13 cellular contexts compared by ENCODE assay signal in genomic region chr5:74686962-74687751, GRCh38. TPM values are rescaled to one million over a fixed set of nuclear protein-coding genes. Genes with fewer than 3 reads are reported as not detected.
DNase-seq lines count a peak whose midpoint lies in the region; ATAC-seq, FAIRE-seq and TF ChIP-seq lines count a peak whose summit lies in the region.
"Had no signal": no experiment of that assay in that cellular context is flagged by ENCODE, and none has a peak within 500 bp of the region (broad histone marks: within the 10 kb centered on the region; RNA-seq: fewer than 3 reads in every experiment).

No MANE protein-coding gene starts in this region.

- H3K27ac ChIP-seq in A549 (no peak overlapping the region), gastroesophageal sphincter (peak overlapping the region in 1 of 4 donors; percentile 91), upper lobe of left lung (no peak overlapping the region)

- TF ChIP-seq EP300 in A549 (IDR thresholded peaks at IDR 0.05) (no peak), gastroesophageal sphincter (IDR thresholded peaks at IDR 0.05) (no peak), upper lobe of left lung (IDR thresholded peaks at IDR 0.05) (no peak)

- no peak for DNase-seq in A549 (ENCODE audit: low read depth in 1 of 2, low spot score in 1 of 2)
- DNase-seq in EL: peak; percentile 40
- no peak for DNase-seq in immature natural killer cell
- DNase-seq in NCI-H526 treated with DMSO at 0.1 percent for 48 hours (lab: John Stamatoyannopoulos, UW): no peak
- DNase-seq in upper lobe of left lung: no peak
- DNase-seq: aorta, erythroblast, KG1 had no signal

- peaks cover 4% of the 10 kb centered on the region for H3K36me3 Mint-ChIP-seq in activated naive CD8-positive, alpha-beta T cell
- H3K36me3 Mint-ChIP-seq in immature natural killer cell: peaks cover 4 to 21% (median 9%) of the 10 kb centered on the region in 3 donors

- peaks cover 27% of the 10 kb centered on the region for H3K4me1 Mint-ChIP-seq in activated naive CD8-positive, alpha-beta T cell (ENCODE audit: low read depth)
- peaks cover 24 to 31% of the 10 kb centered on the region in 2 donors for H3K4me1 Mint-ChIP-seq in immature natural killer cell

- ATAC-seq in A549: no peak
- ATAC-seq in gastroesophageal sphincter: no peak
- ATAC-seq in GM19463 (IDR thresholded peaks at IDR 0.05; ENCODE audit: unreplicated experiment): no peak
- ATAC-seq in upper lobe of left lung (ENCODE audit: low FRiP score in 2 of 2): no peak
- ATAC-seq: left lobe of liver had no signal

- no peaks in the 10 kb centered on the region for H3K9me3 Mint-ChIP-seq in activated naive CD8-positive, alpha-beta T cell (ENCODE audit: low read depth)
- H3K9me3 Mint-ChIP-seq in immature natural killer cell: no peaks in the 10 kb centered on the region

- H3K27me3 Mint-ChIP-seq in activated naive CD8-positive, alpha-beta T cell: no peaks in the 10 kb centered on the region
- H3K27me3 Mint-ChIP-seq in immature natural killer cell (ENCODE audit: low read depth in 3 of 3): peaks cover 0 to 10% (median 2%) of the 10 kb centered on the region in 3 donors

- H3K9me3 ChIP-seq in A549 (no peaks in the 10 kb centered on the region), gastroesophageal sphincter (no peaks in the 10 kb centered on the region), upper lobe of left lung (no peaks in the 10 kb centered on the region)
- H3K9me3 ChIP-seq: vagina had no signal

- H3K27me3 ChIP-seq in gastroesophageal sphincter: no peaks in the 10 kb centered on the region
- H3K27me3 ChIP-seq in upper lobe of left lung: no peaks in the 10 kb centered on the region
- H3K27me3 ChIP-seq: vagina had no signal

- TF ChIP-seq POLR2A in A549 (IDR thresholded peaks at IDR 0.05; ENCODE audit: low read length): no peak
- no peak for TF ChIP-seq POLR2A in gastroesophageal sphincter (IDR thresholded peaks at IDR 0.05)
- TF ChIP-seq POLR2A in upper lobe of left lung (IDR thresholded peaks at IDR 0.05): no peak

- H3K4me2 ChIP-seq in A549: peak overlapping the region; percentile 78; the same call in 2 of the 3 replicates

- POLR2A ChIA-PET in A549 (lab: Yijun Ruan, JAX): no interaction called here

- TF ChIP-seq CTCF in A549 (IDR thresholded peaks at IDR 0.05) (no peak), gastroesophageal sphincter (IDR thresholded peaks at IDR 0.05) (no peak), upper lobe of left lung (IDR thresholded peaks at IDR 0.05) (no peak)

- CTCF ChIA-PET in A549 (lab: Yijun Ruan, JAX): interaction anchor here (0.9 to 1.3 kb wide), 3 partner anchors 11 to 25 kb away, joined by 3 to 4 read pairs (median 3); no protein-coding TSS in a partner anchor

- TF ChIP-seq RAD21 in A549 (conservative IDR thresholded peaks at IDR 0.05 in 1 of 2, IDR thresholded peaks at IDR 0.05 in 1 of 2): no peak

- peak overlapping the region; percentile 89 for H3K4me3 Mint-ChIP-seq in activated naive CD8-positive, alpha-beta T cell
- peak overlapping the region in 3 of 5 donors; percentile 2 to 84 (median 40) for H3K4me3 Mint-ChIP-seq in immature natural killer cell

- H3K27ac Mint-ChIP-seq in activated naive CD8-positive, alpha-beta T cell: no peak overlapping the region
- H3K27ac Mint-ChIP-seq in immature natural killer cell: peak overlapping the region; percentile 19 to 89 (median 54)

- H3K4me3 ChIP-seq in A549 (no peak overlapping the region), gastroesophageal sphincter (peak overlapping the region in 1 of 2 donors; percentile 84), upper lobe of left lung (peak overlapping the region in 2 of 4 donors; percentile 66 to 78)

- FAIRE-seq in A549 (lab: Jason Lieb, UNC): no peak

- peaks cover 0 to 34% of the 10 kb centered on the region in 2 donors for H3K36me3 ChIP-seq in gastroesophageal sphincter
- H3K36me3 ChIP-seq in upper lobe of left lung: peaks cover 0 to 23% (median 11%) of the 10 kb centered on the region in 4 donors

- H3K4me1 ChIP-seq in A549: peaks cover 12% of the 10 kb centered on the region; the same call in 2 of the 3 replicates
- H3K4me1 ChIP-seq in gastroesophageal sphincter: peaks cover 0 to 33% (median 7%) of the 10 kb centered on the region in 3 donors
- H3K4me1 ChIP-seq in upper lobe of left lung: peaks cover 15 to 25% (median 17%) of the 10 kb centered on the region in 4 donors

- 90% methylated on average over 5 of the region's 5 CpGs for WGBS in A549 (ENCODE audit: missing lambda C conversion rate)
- 64 to 76% methylated on average over 3 to 5 of the region's 5 CpGs for WGBS in gastroesophageal sphincter (ENCODE audit: low coverage in 1 of 2), 2 donors
- WGBS in upper lobe of left lung, 2 donors: 78 to 81% methylated on average over 5 of the region's 5 CpGs

TF ChIP-seq in A549, 52 proteins besides CTCF, POLR2A, EP300 and RAD21:
- TF ChIP-seq GATA3 (IDR thresholded peaks at IDR 0.05; ENCODE audit: borderline replicate concordance) (no peak), RARB (CRISPR knock-in tag; IDR thresholded peaks at IDR 0.05) (no peak), TFCP2L1 (CRISPR knock-in tag; IDR thresholded peaks at IDR 0.05) (no peak), JUN (IDR thresholded peaks at IDR 0.05) (no peak), ZFP36 (IDR thresholded peaks at IDR 0.05; ENCODE audit: borderline replicate concordance, partially characterized antibody) (no peak), NR3C1 (IDR thresholded peaks at IDR 0.05) (no peak), KDM5A (IDR thresholded peaks at IDR 0.05) (no peak), MAZ (IDR thresholded peaks at IDR 0.05; ENCODE audit: borderline replicate concordance, low read depth, low read length) (no peak), ZSCAN20 (CRISPR knock-in tag; IDR thresholded peaks at IDR 0.05) (no peak), NPAS2 (CRISPR knock-in tag; IDR thresholded peaks at IDR 0.05; ENCODE audit: borderline replicate concordance) (no peak), SREBF2 (IDR thresholded peaks at IDR 0.05) (no peak)
- TF ChIP-seq, protein P1, sequence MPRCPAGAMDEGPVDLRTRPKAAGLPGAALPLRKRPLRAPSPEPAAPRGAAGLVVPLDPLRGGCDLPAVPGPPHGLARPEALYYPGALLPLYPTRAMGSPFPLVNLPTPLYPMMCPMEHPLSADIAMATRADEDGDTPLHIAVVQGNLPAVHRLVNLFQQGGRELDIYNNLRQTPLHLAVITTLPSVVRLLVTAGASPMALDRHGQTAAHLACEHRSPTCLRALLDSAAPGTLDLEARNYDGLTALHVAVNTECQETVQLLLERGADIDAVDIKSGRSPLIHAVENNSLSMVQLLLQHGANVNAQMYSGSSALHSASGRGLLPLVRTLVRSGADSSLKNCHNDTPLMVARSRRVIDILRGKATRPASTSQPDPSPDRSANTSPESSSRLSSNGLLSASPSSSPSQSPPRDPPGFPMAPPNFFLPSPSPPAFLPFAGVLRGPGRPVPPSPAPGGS (IDR thresholded peaks at IDR 0.05): no peak

RNA-seq across cellular contexts. Expression of gene HEXB, which starts 2.1 kb away (rescaled TPM):
- polyA plus RNA-seq in A549 (2011; rRNA removed): 111 and 153 TPM in 2 replicates
- 49.5 and 52.7 TPM in 2 replicates for polyA plus RNA-seq in A549 (2012; cell fraction: cytosol; rRNA removed)
- 52.0 and 74.1 TPM in 2 replicates for polyA plus RNA-seq in A549 (2012; cell fraction: nucleus; rRNA removed)
- 75.4 to 83.5 TPM (median 79.2 TPM) in 3 replicates for polyA plus RNA-seq in A549 (2017; fragmentation: RNase III; extraction: RNeasy Plus Mini Kit Qiagen cat#74134 plus additional on column Dnase treatment)
- polyA minus RNA-seq in A549 (2011; rRNA and poly(A)+ RNA removed): 46.7 and 61.5 TPM in 2 replicates
- polyA plus RNA-seq in immature natural killer cell: 100 to 1,000 TPM; 122 to 199 (median 128) TPM
- total RNA-seq in gastroesophageal sphincter: 100 to 1,000 TPM in 2 of 4 donors, 10 to 100 TPM in 2; 89.1 to 135 (median 103) TPM
- 100 to 1,000 TPM; 128 to 293 (median 184) TPM for total RNA-seq in upper lobe of left lung

RNA-seq across cellular contexts. Expression of gene ENC1, which starts 46.6 kb away (rescaled TPM):
- polyA plus RNA-seq in A549 (2011; rRNA removed) (20.0 and 22.5 TPM in 2 replicates), A549 (2017; fragmentation: RNase III; extraction: RNeasy Plus Mini Kit Qiagen cat#74134 plus additional on column Dnase treatment) (17.0 to 21.3 TPM (median 20.4 TPM) in 3 replicates), immature natural killer cell (10 to 100 TPM in 2 of 3 donors, 1 to 10 TPM in 1; 5.4 to 17.2 (median 12.7) TPM)
- polyA plus RNA-seq in A549 (2012; cell fraction: cytosol; rRNA removed): 12.5 and 19.7 TPM in 2 replicates
- 21.6 and 49.2 TPM in 2 replicates for polyA plus RNA-seq in A549 (2012; cell fraction: nucleus; rRNA removed)
- 37.4 and 38.2 TPM in 2 replicates for polyA minus RNA-seq in A549 (2011; rRNA and poly(A)+ RNA removed)
- total RNA-seq in gastroesophageal sphincter (10 to 100 TPM in 1 of 4 donors, 1 to 10 TPM in 3; 4.0 to 14.2 (median 7.7) TPM), upper lobe of left lung (10 to 100 TPM in 5 of 6 donors, 1 to 10 TPM in 1; 9.5 to 34.1 (median 18.0) TPM)
